ENCODE assay signal across 8 cellular contexts in the genomic region with DNA sequence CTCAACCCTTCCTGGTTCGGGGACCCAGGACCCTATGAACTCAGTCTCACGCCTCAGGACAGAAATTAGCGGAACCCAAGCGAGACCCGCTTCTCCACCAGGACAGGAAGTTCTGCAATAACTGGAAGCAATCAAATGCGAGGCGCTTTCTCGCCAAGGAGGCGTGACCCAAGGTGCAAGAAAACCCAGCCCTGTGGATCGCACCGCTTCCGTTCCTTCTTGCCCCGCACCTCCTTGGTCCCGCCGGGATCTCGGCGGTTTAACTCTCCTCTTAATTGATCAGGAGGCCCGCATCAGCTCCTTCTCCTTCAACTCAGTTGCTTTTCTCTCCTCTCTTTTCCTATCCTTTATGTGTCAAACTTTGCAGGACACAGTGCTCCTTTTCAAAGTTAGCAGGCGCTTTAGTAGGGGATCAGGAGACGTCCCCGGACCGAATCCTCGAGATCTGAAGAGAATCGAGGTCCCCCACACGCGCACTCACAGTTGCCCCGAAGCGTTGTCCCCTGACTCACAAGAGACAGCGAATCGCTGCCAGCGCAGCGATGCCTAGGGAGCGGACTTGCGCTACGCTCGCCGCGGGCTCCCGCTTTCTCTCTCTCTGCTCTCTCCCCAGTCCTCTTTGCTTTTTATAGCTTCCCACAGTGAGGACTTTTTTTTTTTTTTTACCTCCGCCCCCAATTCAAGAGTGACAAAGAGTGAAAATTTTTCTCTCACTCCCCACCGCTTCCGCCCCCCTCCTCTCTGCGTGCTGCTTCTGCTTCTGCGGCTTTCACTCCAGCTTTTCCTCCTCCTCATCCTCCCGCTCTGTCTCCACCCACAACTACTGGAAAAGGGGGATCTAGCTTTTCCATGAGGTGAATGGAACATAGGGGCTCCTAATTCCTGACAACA. TPM values are rescaled to one million over a fixed set of nuclear protein-coding genes. Genes with fewer than 3 reads are reported as not detected.
A peak's percentile ranks its signal among the peaks of the same experiment; 100 is the strongest.
DNase-seq lines count a peak whose midpoint lies in the region; ATAC-seq and TF ChIP-seq lines count a peak whose summit lies in the region.

A gene with protein sequence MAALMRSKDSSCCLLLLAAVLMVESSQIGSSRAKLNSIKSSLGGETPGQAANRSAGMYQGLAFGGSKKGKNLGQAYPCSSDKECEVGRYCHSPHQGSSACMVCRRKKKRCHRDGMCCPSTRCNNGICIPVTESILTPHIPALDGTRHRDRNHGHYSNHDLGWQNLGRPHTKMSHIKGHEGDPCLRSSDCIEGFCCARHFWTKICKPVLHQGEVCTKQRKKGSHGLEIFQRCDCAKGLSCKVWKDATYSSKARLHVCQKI (minus strand): TSS at position 603 of the 891 bp plus-strand sequence. CDS start 722 bp downstream, outside the sequence.

- peaks cover 35% of the 10 kb centered on the region for H3K4me1 Mint-ChIP-seq in CD14-positive monocyte
- H3K4me1 Mint-ChIP-seq in activated T-helper 1 cell treated with anti-CD3 and anti-CD28 coated beads, Interleukin-12 subunit alpha, Interleukin-12 subunit beta, Interleukin-2, Interleukin-4 antibody, amounts not matched to agents 30 ng/mL and 10 ng/mL and 1 ng/mL, durations not matched to agents 14 hours and 24 hours and 36 hours (ENCODE audit: low read depth), result peaks cover 27% of the 10 kb centered on the region

- peak; percentile 44 for ATAC-seq in HG03442 (IDR thresholded peaks at IDR 0.05; ENCODE audit: unreplicated experiment)

- H3K9me3 Mint-ChIP-seq in CD14-positive monocyte, result peaks cover 0 to 22% (median 15%) of the 10 kb centered on the region in 7 donors
- no peaks in the 10 kb centered on the region for H3K9me3 Mint-ChIP-seq in activated T-helper 1 cell treated with anti-CD3 and anti-CD28 coated beads, Interleukin-12 subunit alpha, Interleukin-12 subunit beta, Interleukin-2, Interleukin-4 antibody, amounts not matched to agents 30 ng/mL and 10 ng/mL and 1 ng/mL, durations not matched to agents 14 hours and 24 hours and 36 hours

- H3K36me3 Mint-ChIP-seq in CD14-positive monocyte, result peaks cover 0 to 2% of the 10 kb centered on the region in 2 donors
- no peaks in the 10 kb centered on the region for H3K36me3 Mint-ChIP-seq in activated T-helper 1 cell treated with anti-CD3 and anti-CD28 coated beads, Interleukin-12 subunit alpha, Interleukin-12 subunit beta, Interleukin-2, Interleukin-4 antibody, amounts not matched to agents 30 ng/mL and 10 ng/mL and 1 ng/mL, durations not matched to agents 14 hours and 24 hours and 36 hours (ENCODE audit: low read depth)

- H3K4me1 ChIP-seq in hepatocyte (ENCODE audit: insufficient read depth), result no peaks in the 10 kb centered on the region
- peaks cover 0 to 41% (median 38%) of the 10 kb centered on the region in 4 donors for H3K4me1 ChIP-seq in sigmoid colon

- TF ChIP-seq POLR2A in sigmoid colon (IDR thresholded peaks at IDR 0.05), result no peak

- H3K4me2 ChIP-seq in hepatocyte, result peak within 1 kb of the TSS; percentile 91

- H3K4me3 Mint-ChIP-seq in CD14-positive monocyte, result peak within 1 kb of the TSS; percentile 82 to 99
- peak within 1 kb of the TSS; percentile 65 for H3K4me3 Mint-ChIP-seq in activated T-helper 1 cell treated with anti-CD3 and anti-CD28 coated beads, Interleukin-12 subunit alpha, Interleukin-12 subunit beta, Interleukin-2, Interleukin-4 antibody, amounts not matched to agents 30 ng/mL and 10 ng/mL and 1 ng/mL, durations not matched to agents 14 hours and 24 hours and 36 hours

- H3K9me2 ChIP-seq in hepatocyte (replicated peaks; ENCODE audit: insufficient read depth), result no peaks in the 10 kb centered on the region

- peaks cover 46 to 69% (median 54%) of the 10 kb centered on the region in 3 donors for H3K27me3 Mint-ChIP-seq in CD14-positive monocyte (ENCODE audit: low read depth in 3 of 3)
- H3K27me3 Mint-ChIP-seq in activated T-helper 1 cell treated with anti-CD3 and anti-CD28 coated beads, Interleukin-12 subunit alpha, Interleukin-12 subunit beta, Interleukin-2, Interleukin-4 antibody, amounts not matched to agents 30 ng/mL and 10 ng/mL and 1 ng/mL, durations not matched to agents 14 hours and 24 hours and 36 hours (ENCODE audit: insufficient read depth), result peaks cover 53% of the 10 kb centered on the region

- no peaks in the 10 kb centered on the region for H3K36me3 ChIP-seq in hepatocyte (replicated peaks; ENCODE audit: insufficient read depth, low read depth)
- H3K36me3 ChIP-seq in sigmoid colon, result no peaks in the 10 kb centered on the region

- H3K27me3 ChIP-seq in hepatocyte, result peaks cover 52% of the 10 kb centered on the region
- H3K27me3 ChIP-seq in sigmoid colon, result peaks cover 0 to 61% (median 4%) of the 10 kb centered on the region in 3 donors

- H3K4me3 ChIP-seq in hepatocyte (peak within 1 kb of the TSS; percentile 62), sigmoid colon (peak within 1 kb of the TSS; percentile 32 to 50 (median 46))

- H3K27ac Mint-ChIP-seq in CD14-positive monocyte, result peak within 1 kb of the TSS in 3 of 7 donors; percentile 46 to 81 (median 66)
- H3K27ac Mint-ChIP-seq in activated T-helper 1 cell treated with anti-CD3 and anti-CD28 coated beads, Interleukin-12 subunit alpha, Interleukin-12 subunit beta, Interleukin-2, Interleukin-4 antibody, amounts not matched to agents 30 ng/mL and 10 ng/mL and 1 ng/mL, durations not matched to agents 14 hours and 24 hours and 36 hours, result no peak within 1 kb of the TSS

- peak within 1 kb of the TSS; percentile 74 for H3K27ac ChIP-seq in hepatocyte
- peak within 1 kb of the TSS in 1 of 4 donors; percentile 50 for H3K27ac ChIP-seq in sigmoid colon

- TF ChIP-seq CTCF in CD14-positive monocyte (IDR thresholded peaks at IDR 0.05) (no peak), hepatocyte (IDR thresholded peaks at IDR 0.05; ENCODE audit: poor library complexity) (no peak), sigmoid colon (IDR thresholded peaks at IDR 0.05) (no peak)

- H3K9me3 ChIP-seq in hepatocyte (ENCODE audit: low read depth) (no peaks in the 10 kb centered on the region), sigmoid colon (no peaks in the 10 kb centered on the region)

- peak within 1 kb of the TSS; percentile 60 for H2AFZ ChIP-seq in hepatocyte

- peaks cover 9% of the 10 kb centered on the region for H3K79me2 ChIP-seq in hepatocyte

- intact Hi-C loops in CD14-positive monocyte (cut with micrococcal nuclease), result no loop called here
- intact Hi-C loops in activated T-helper 1 cell treated with anti-CD3 and anti-CD28 coated beads, Interleukin-12 subunit alpha, Interleukin-12 subunit beta, Interleukin-2, Interleukin-4 antibody, amounts not matched to agents 30 ng/mL and 10 ng/mL and 1 ng/mL, durations not matched to agents 14 hours and 24 hours and 36 hours (cut with micrococcal nuclease), result no loop called here
- intact Hi-C loops in sigmoid colon (cut with DNase I), result loop anchor here (2.0 to 10.0 kb wide), 5 partner anchors 146 to 671 kb away; a partner anchor contains a TSS

- no peak for TF ChIP-seq EP300 in sigmoid colon (IDR thresholded peaks at IDR 0.05)

- 2% methylated on average over 44 of the region's 45 CpGs for WGBS in hepatocyte (ENCODE audit: low lambda C conversion rate, missing lambda C conversion rate)
- WGBS in sigmoid colon, 2 donors, result 1 to 3% methylated on average over 45 of the region's 45 CpGs

- DNase-seq in CD14-positive monocyte (ENCODE audit: low spot score) (no peak), hepatocyte (ENCODE audit: low spot score) (peak; percentile 43), sigmoid colon (peak; percentile 74), NCI-H510A (lab: John Stamatoyannopoulos, UW) (no peak), HT-29 (ENCODE audit: low spot score) (no peak), DMS79 treated with DMSO at 0.1 percent for 48 hours (lab: John Stamatoyannopoulos, UW) (no peak)
- DNase-seq in activated T-helper 1 cell treated with anti-CD3 and anti-CD28 coated beads, Interleukin-12 subunit alpha, Interleukin-12 subunit beta, Interleukin-2, Interleukin-4 antibody, amounts not matched to agents 30 ng/mL and 10 ng/mL and 1 ng/mL, durations not matched to agents 14 hours and 24 hours and 36 hours (ENCODE audit: low spot score), result no peak

- H4K20me1 ChIP-seq in hepatocyte (ENCODE audit: insufficient read depth, poor library complexity, severe bottlenecking), result no peaks in the 10 kb centered on the region

RNA-seq across cellular contexts. Expression of the gene that starts here (rescaled TPM):
- polyA plus RNA-seq in CD14-positive monocyte (not detected), hepatocyte (15.4 and 19.7 TPM in 2 replicates), sigmoid colon (under 1 TPM in 1 of 3 donors, not detected in 2; 0.35 TPM)
- total RNA-seq in activated T-helper 1 cell treated with anti-CD3 and anti-CD28 coated beads, Interleukin-12 subunit alpha, Interleukin-12 subunit beta, Interleukin-2, Interleukin-4 antibody, amounts not matched to agents 30 ng/mL and 10 ng/mL and 1 ng/mL, durations not matched to agents 14 hours and 24 hours and 36 hours, result not detected in 2 replicates
- total RNA-seq in hepatocyte (23.4 and 28.1 TPM in 2 replicates), sigmoid colon (1 to 10 TPM; 2.6 to 9.1 (median 3.6) TPM)
- not detected in 2 replicates for total RNA-seq in HT-29 (2014; rRNA removed; shearing (Covaris generic))

Comparison
In these comparisons a context has a peak if more than half of its experiments do, and no peak if none do; other contexts are left out.
1. RNA of the gene that starts here (polyA plus RNA-seq): 15.4 to 19.7 TPM in hepatocyte; not detected in CD14-positive monocyte and 0.35 TPM in sigmoid colon; every median in the first group is over 10 times any median in the second.
2. DNase-seq: peak in hepatocyte (single experiment) and sigmoid colon (single experiment); none in CD14-positive monocyte (single experiment), activated T-helper 1 cell treated with anti-CD3 and anti-CD28 coated beads, Interleukin-12 subunit alpha, Interleukin-12 subunit beta, Interleukin-2, Interleukin-4 antibody, amounts not matched to agents 30 ng/mL and 10 ng/mL and 1 ng/mL, durations not matched to agents 14 hours and 24 hours and 36 hours (single experiment), NCI-H510A (single experiment), HT-29 (single experiment) and DMS79 treated with DMSO at 0.1 percent for 48 hours (single experiment).